ENCODE assay signal across 13 cellular contexts in genomic region chr14:94027566-94028449, GRCh38. TPM values are rescaled to one million over a fixed set of nuclear protein-coding genes. Genes with fewer than 3 reads are reported as not detected.
DNase-seq lines count a peak whose midpoint lies in the region; ATAC-seq and TF ChIP-seq lines count a peak whose summit lies in the region.
"Had no signal": no experiment of that assay in that cellular context is flagged by ENCODE, and none has a peak within 500 bp of the region (broad histone marks: within the 10 kb centered on the region; RNA-seq: fewer than 3 reads in every experiment).

No MANE protein-coding gene starts in this region.

- H3K36me3 ChIP-seq in CD8-positive, alpha-beta T cell (ENCODE audit: insufficient read depth, low read length), result no peaks in the 10 kb centered on the region
- H3K36me3 ChIP-seq in HCT116 (ENCODE audit: control insufficient read depth in 1 of 2, insufficient read depth in 2 of 2, low read length in 2 of 2), result no peaks in the 10 kb centered on the region
- H3K36me3 ChIP-seq: cardiac muscle cell, gastroesophageal sphincter, suprapubic skin had no signal

- no peaks in the 10 kb centered on the region for H3K4me1 ChIP-seq in CD8-positive, alpha-beta T cell (ENCODE audit: insufficient read depth, low read length)
- H3K4me1 ChIP-seq in HCT116 (ENCODE audit: control insufficient read depth in 1 of 2, insufficient read depth in 2 of 2, low read length in 2 of 2), result peaks cover 29 to 55% of the 10 kb centered on the region in 2 experiments

- H3K79me2 ChIP-seq in HCT116 (ENCODE audit: insufficient read depth, low read length), result no peaks in the 10 kb centered on the region; the same call in 1 of the 2 replicates

- POLR2A ChIA-PET in CD8-positive, alpha-beta T cell (lab: Charles Lee), result interaction anchor here (0.6 to 1.5 kb wide), 4 partner anchors 22 to 161 kb away, joined by 3 to 5 read pairs (median 4); partner anchors contain the start of genes DDX24 and IFI27L1
- POLR2A ChIA-PET in HCT116 (lab: Charles Lee), result interaction anchor here (1.5 kb wide), 1 partner anchor 88 kb away, joined by 5 read pairs; no protein-coding TSS in a partner anchor

- peaks cover 23% of the 10 kb centered on the region for H3K4me1 Mint-ChIP-seq in CD8-positive, alpha-beta T cell (ENCODE audit: low read depth)
- H3K4me1 Mint-ChIP-seq in activated naive CD8-positive, alpha-beta T cell (ENCODE audit: low read depth), result peaks cover 17% of the 10 kb centered on the region
- peaks cover 9% of the 10 kb centered on the region for H3K4me1 Mint-ChIP-seq in memory B cell

- H3K27me3 Mint-ChIP-seq in CD8-positive, alpha-beta T cell (ENCODE audit: low read depth), result peaks cover 3% of the 10 kb centered on the region
- H3K27me3 Mint-ChIP-seq in activated naive CD8-positive, alpha-beta T cell, result peaks cover 1% of the 10 kb centered on the region
- H3K27me3 Mint-ChIP-seq in memory B cell, result peaks cover 9% of the 10 kb centered on the region

- no peak overlapping the region for H3K27ac Mint-ChIP-seq in CD8-positive, alpha-beta T cell
- peak overlapping the region; percentile 78 for H3K27ac Mint-ChIP-seq in activated naive CD8-positive, alpha-beta T cell
- H3K27ac Mint-ChIP-seq in memory B cell, result no peak overlapping the region

- H3K27ac ChIP-seq in CD8-positive, alpha-beta T cell (ENCODE audit: low read depth, low read length), result no peak overlapping the region
- peak overlapping the region; percentile 11; the same call in 1 of the 2 replicates for H3K27ac ChIP-seq in HCT116 (ENCODE audit: low read depth, low read length)
- H3K27ac ChIP-seq: cardiac muscle cell, gastroesophageal sphincter, suprapubic skin had no signal

- no peaks in the 10 kb centered on the region for H3K9me3 ChIP-seq in CD8-positive, alpha-beta T cell (ENCODE audit: low read length)
- no peaks in the 10 kb centered on the region for H3K9me3 ChIP-seq in HCT116 (ENCODE audit: control insufficient read depth in 1 of 2, insufficient read depth in 1 of 2, low read depth in 1 of 2, low read length in 2 of 2)
- H3K9me3 ChIP-seq: gastroesophageal sphincter, suprapubic skin had no signal

- no peaks in the 10 kb centered on the region for H3K27me3 ChIP-seq in CD8-positive, alpha-beta T cell (ENCODE audit: insufficient read depth, low read length)
- no peaks in the 10 kb centered on the region for H3K27me3 ChIP-seq in HCT116 (ENCODE audit: insufficient read depth, low read length)
- H3K27me3 ChIP-seq: cardiac muscle cell, gastroesophageal sphincter, suprapubic skin had no signal

- no peaks in the 10 kb centered on the region for H3K9me3 Mint-ChIP-seq in CD8-positive, alpha-beta T cell
- no peaks in the 10 kb centered on the region for H3K9me3 Mint-ChIP-seq in activated naive CD8-positive, alpha-beta T cell (ENCODE audit: low read depth)
- no peaks in the 10 kb centered on the region for H3K9me3 Mint-ChIP-seq in memory B cell

- CTCF ChIA-PET in CD8-positive, alpha-beta T cell (lab: Charles Lee), result interaction anchor here (1.5 to 16.0 kb wide), 5 partner anchors 8 to 109 kb away, joined by 5 to 109 read pairs (median 6); no protein-coding TSS in a partner anchor
- CTCF ChIA-PET in HCT116 (lab: Charles Lee), result interaction anchor here (0.9 to 2.8 kb wide), 10 partner anchors 8 to 109 kb away, joined by 3 to 22 read pairs (median 4); no protein-coding TSS in a partner anchor

- H3K9ac ChIP-seq in HCT116 (ENCODE audit: low read length), result peak overlapping the region; percentile 75

- H4K20me1 ChIP-seq in HCT116 (ENCODE audit: insufficient read depth), result no peaks in the 10 kb centered on the region

- H3K4me2 ChIP-seq in HCT116 (ENCODE audit: low read length), result peak overlapping the region; percentile 93

- H3K4me3 Mint-ChIP-seq in CD8-positive, alpha-beta T cell, result peak overlapping the region; percentile 55
- H3K4me3 Mint-ChIP-seq in activated naive CD8-positive, alpha-beta T cell, result peak overlapping the region; percentile 68
- H3K4me3 Mint-ChIP-seq in memory B cell, result peak overlapping the region; percentile 7

- no peak overlapping the region for H2AFZ ChIP-seq in HCT116 (ENCODE audit: low read depth, low read length, poor library complexity, severe bottlenecking)

- DNase-seq in CD8-positive, alpha-beta T cell, result peak in 1 of 7 experiments; percentile 3
- DNase-seq in HCT116 (ENCODE audit: low read depth, low spot score), result no peak
- no peak for DNase-seq in memory B cell (ENCODE audit: low spot score in 2 of 2)
- DNase-seq in NCI-H2107 (lab: John Stamatoyannopoulos, UW), result no peak
- DNase-seq in COR-L47 (lab: John Stamatoyannopoulos, UW), result no peak
- DNase-seq: NCI-H1105 treated with DMSO at 0.1 percent for 48 hours had no signal

- no peak for ATAC-seq in CD8-positive, alpha-beta T cell
- ATAC-seq in HCT116 (peak; percentile 60), memory B cell (ENCODE audit: low read depth) (no peak), HG03097 (IDR thresholded peaks at IDR 0.05; ENCODE audit: low FRiP score, unreplicated experiment) (no peak), HG02884 (IDR thresholded peaks at IDR 0.05; ENCODE audit: unreplicated experiment) (no peak)
- ATAC-seq: gastroesophageal sphincter had no signal

- no peaks in the 10 kb centered on the region for H3K36me3 Mint-ChIP-seq in CD8-positive, alpha-beta T cell
- no peaks in the 10 kb centered on the region for H3K36me3 Mint-ChIP-seq in activated naive CD8-positive, alpha-beta T cell
- no peaks in the 10 kb centered on the region for H3K36me3 Mint-ChIP-seq in memory B cell

- RAD21 ChIA-PET in HCT116 (lab: Charles Lee; ENCODE audit: low non-redundant PET in 1 of 2, low total read pairs in 2 of 2, uncharacterized antibody in 2 of 2, unreplicated experiment in 2 of 2), result interaction anchor here (0.9 to 1.8 kb wide), 6 partner anchors 9 to 109 kb away, joined by 3 to 6 read pairs (median 4); no protein-coding TSS in a partner anchor

- no peak for TF ChIP-seq RAD21 in HCT116 (IDR thresholded peaks at IDR 0.05; ENCODE audit: low read depth)

- no peak for TF ChIP-seq POLR2A in HCT116 (IDR thresholded peaks at IDR 0.05; ENCODE audit: borderline replicate concordance, extremely low read depth, insufficient read depth, insufficient read length)

- intact Hi-C loops in CD8-positive, alpha-beta T cell (cut with DNase I, micrococcal nuclease), result no loop called here
- intact Hi-C loops in HCT116 (cut with micrococcal nuclease), result no loop called here

- no peak overlapping the region for H3K4me3 ChIP-seq in CD8-positive, alpha-beta T cell (ENCODE audit: low read depth, low read length)
- H3K4me3 ChIP-seq in HCT116 (replicated peaks in 1 of 2; ENCODE audit: low read depth in 1 of 2, low read length in 2 of 2), result peak overlapping the region; percentile 49 to 66

- TF ChIP-seq CTCF in CD8-positive, alpha-beta T cell (IDR thresholded peaks at IDR 0.05), result no peak
- no peak; a peak in 1 of 6 replicates for TF ChIP-seq CTCF in HCT116 (IDR thresholded peaks at IDR 0.05 in 2 of 3, conservative IDR thresholded peaks at IDR 0.05 in 1 of 3; ENCODE audit: borderline replicate concordance in 1 of 3, insufficient read depth in 1 of 3, low read depth in 2 of 3, low read length in 2 of 3)

- no peaks in the 10 kb centered on the region for H3K9me2 ChIP-seq in HCT116 (ENCODE audit: insufficient read depth)

- BruUV-seq in HCT116 (replicated peaks; lab: Mats Ljungman, UMichigan), result no TSS peak

TF ChIP-seq in HCT116, 20 proteins besides CTCF, POLR2A, EP300 and RAD21:
- TF ChIP-seq YY1 (IDR thresholded peaks at IDR 0.05; ENCODE audit: extremely low read depth, insufficient replicate concordance, low read depth, low read length), result no peak
- no peak for TF ChIP-seq EGR1 (IDR thresholded peaks at IDR 0.05; ENCODE audit: low read depth)
- no peak for TF ChIP-seq SIN3A (IDR thresholded peaks at IDR 0.05; ENCODE audit: low read depth)
- no peak for TF ChIP-seq CEBPB (IDR thresholded peaks at IDR 0.05; ENCODE audit: low read depth)
- TF ChIP-seq EZH2phosphoT487 (IDR thresholded peaks at IDR 0.05; ENCODE audit: borderline replicate concordance), result no peak
- no peak for TF ChIP-seq CBX3 (IDR thresholded peaks at IDR 0.05; ENCODE audit: low read depth)
- TF ChIP-seq JUND (IDR thresholded peaks at IDR 0.05), result no peak
TF ChIP-seq in HCT116: peak in this region for 0.

RNA-seq across cellular contexts. Expression of gene OTUB2, which starts 1.7 kb away (rescaled TPM):
- total RNA-seq in CD8-positive, alpha-beta T cell, result not detected
- total RNA-seq in HCT116 (2021; ENCODE audit: unreplicated experiment), result 6.6 TPM
- polyA plus RNA-seq in HCT116 (2012), result 4.5 and 5.3 TPM in 2 replicates

RNA-seq across cellular contexts. Expression of gene CCDC197, which starts 30.7 kb away (rescaled TPM):
- total RNA-seq in CD8-positive, alpha-beta T cell, result not detected
- not detected for total RNA-seq in HCT116 (2021; ENCODE audit: unreplicated experiment)
- not detected in 2 replicates for polyA plus RNA-seq in HCT116 (2012)
- total RNA-seq: cardiac muscle cell, gastroesophageal sphincter, H7, suprapubic skin had no signal
- polyA plus RNA-seq: cardiac muscle cell had no signal

RNA-seq across cellular contexts. Expression of gene ASB2, which starts 51.4 kb away (rescaled TPM):
- total RNA-seq in CD8-positive, alpha-beta T cell, result 1 to 10 TPM; 1.7 to 2.8 TPM
- total RNA-seq in HCT116 (2021; ENCODE audit: unreplicated experiment), result not detected
- 0.02 and 0.08 TPM in 2 replicates for polyA plus RNA-seq in HCT116 (2012)

RNA-seq across cellular contexts. Expression of gene DDX24, which starts 53.2 kb away (rescaled TPM):
- total RNA-seq in CD8-positive, alpha-beta T cell, result 100 to 1,000 TPM; 769 to 779 TPM
- 169 TPM for total RNA-seq in HCT116 (2021; ENCODE audit: unreplicated experiment)
- 95.1 and 115 TPM in 2 replicates for polyA plus RNA-seq in HCT116 (2012)

RNA-seq across cellular contexts. Expression of gene IFI27L1, which starts 53.3 kb away (rescaled TPM):
- total RNA-seq in CD8-positive, alpha-beta T cell, result 10 to 100 TPM in 1 of 2 experiments, 1 to 10 TPM in 1; 8.4 to 13.4 TPM
- total RNA-seq in HCT116 (2021; ENCODE audit: unreplicated experiment), result 26.0 TPM
- polyA plus RNA-seq in HCT116 (2012), result 22.5 and 28.7 TPM in 2 replicates

Comparison
In these comparisons a context has a peak if more than half of its experiments do, and no peak if none do; other contexts are left out.
1. H3K4me3 Mint-ChIP-seq: peak in every context shown above with its lines; median percentile 68 in activated naive CD8-positive, alpha-beta T cell; 55 in CD8-positive, alpha-beta T cell; 7 in memory B cell.